ENCODE assay signal across 35 cellular contexts in the genomic region with DNA sequence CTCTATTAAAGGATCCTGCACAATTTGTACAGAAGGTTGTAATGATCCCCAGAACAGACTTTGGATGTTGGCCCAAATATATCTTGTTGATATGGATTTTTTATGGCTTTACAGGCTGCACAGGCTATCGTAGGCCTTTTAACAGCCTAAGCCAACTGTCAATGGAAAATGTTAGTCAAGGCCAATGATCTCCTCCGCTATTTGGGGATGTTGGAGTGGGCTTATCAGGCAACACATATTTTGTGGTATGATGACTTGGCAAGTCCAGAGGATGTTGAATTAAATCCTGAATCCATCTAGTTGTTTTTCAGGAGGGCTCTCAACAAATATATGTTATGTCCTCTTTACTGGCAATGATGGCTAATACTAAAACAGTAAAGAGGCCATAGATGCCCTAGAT. TPM values are rescaled to one million over a fixed set of nuclear protein-coding genes. Genes with fewer than 3 reads are reported as not detected.
"Had no signal": no experiment of that assay in that cellular context is flagged by ENCODE, and none has a peak within 500 bp of the region (broad histone marks: within the 10 kb centered on the region; RNA-seq: fewer than 3 reads in every experiment).

No MANE protein-coding gene starts in this region.

- H3K4me3 ChIP-seq: ascending aorta, MG63, PC-9 had no signal

- H3K9me3 ChIP-seq: ascending aorta, MG63 had no signal

- FAIRE-seq: bronchial epithelial cell, TTC549 had no signal

- H3K4me2 ChIP-seq: PC-9 had no signal

- DNase-seq: activated CD4-positive, alpha-beta memory T cell treated with anti-CD3 and anti-CD28 coated beads, Interleukin-2, amount 10 ng/mL, durations not matched to agents 7 days and 5 days; activated CD4-positive, alpha-beta T cell treated with anti-CD3 and anti-CD28 coated beads for 1 hour; activated CD4-positive, alpha-beta T cell treated with anti-CD3 and anti-CD28 coated beads for 48 hours; activated CD4-positive, CD25-positive, alpha-beta regulatory T cell; activated CD8-positive, alpha-beta memory T cell treated with anti-CD3 and anti-CD28 coated beads for 24 hours; activated gamma-delta T cell; activated naive CD4-positive, alpha-beta T cell treated with Interleukin-2 at 50 U/mL for 16 hours; activated naive CD8-positive, alpha-beta T cell treated with anti-CD3 and anti-CD28 coated beads, Interleukin-2, amount 10 ng/mL, durations not matched to agents 7 days and 5 days; activated T-cell treated with anti-CD3 and anti-CD28 coated beads, Interleukin-2, amount 50 U/mL, for 1 hour; activated T-cell treated with anti-CD3 and anti-CD28 coated beads, Interleukin-2, amount 50 U/mL, for 72 hours; amygdala; caudate nucleus; cerebellar nuclear complex; Kasumi-1; KG1; MG63; MV-4-11; NCI-H1092; NCI-H1436 treated with DMSO at 0.1 percent for 48 hours; NCI-H1694 treated with DMSO at 0.1 percent for 48 hours; NCI-H2029; NCI-H345; NCI-H524 treated with DMSO at 0.1 percent for 48 hours; PC-9; Right ventricle myocardium superior; T1000; WERI-Rb-1 had no signal

- H3K27ac ChIP-seq: ascending aorta, PC-9, WERI-Rb-1 had no signal

- H3K27me3 ChIP-seq: ascending aorta, MG63 had no signal

- ATAC-seq: activated T-cell treated with anti-CD3 and anti-CD28 coated beads, Interleukin-2, amount 50 U/mL, for 72 hours had no signal

- H3K36me3 ChIP-seq: ascending aorta, MG63, WERI-Rb-1 had no signal

- H2AFZ ChIP-seq: PC-9 had no signal

- H3K4me1 ChIP-seq: ascending aorta had no signal

RNA-seq across cellular contexts. Expression of a gene that starts 42.1 kb away (rescaled TPM):
- total RNA-seq: activated CD4-positive, alpha-beta memory T cell treated with anti-CD3 and anti-CD28 coated beads, Interleukin-2, amount 10 ng/mL, durations not matched to agents 7 days and 5 days; activated naive CD8-positive, alpha-beta T cell treated with anti-CD3 and anti-CD28 coated beads, Interleukin-2, amount 10 ng/mL, durations not matched to agents 7 days and 5 days; activated T-cell treated with anti-CD3 and anti-CD28 coated beads, Interleukin-2, amount 50 U/mL, for 72 hours; activated T-helper 2 cell treated with anti-CD3 and anti-CD28 coated beads, Interferon-gamma antibody, Interleukin-2, Interleukin-4, amounts not matched to agents 10 μg/mL and 5 μg/mL and 100 μg/mL, durations not matched to agents 14 hours and 24 hours and 36 hours; ascending aorta; bronchial epithelial cell; NCI-H460; PC-9; Right ventricle myocardium superior; T-helper 1 cell treated with Interleukin-12 subunit alpha and Interleukin-12 subunit beta and Interleukin-4 antibody, amounts not matched to agents 30 ng/mL and 1 ng/mL, for 36 hours; T-helper 2 cell treated with Interferon-gamma antibody and Interleukin-4, amounts not matched to agents 100 ng/mL and 5 ng/mL, for 36 hours had no signal
- polyA plus RNA-seq: adipose tissue had no signal
